Comparison of ENCODE assay signal across 8 cellular contexts in genomic region chr20:19599200-19599599, GRCh38.
"Had no signal": no experiment of that assay in that cellular context is flagged by ENCODE, and none has a peak within 500 bp of the region (broad histone marks: within the 10 kb centered on the region; RNA-seq: fewer than 3 reads in every experiment).

No MANE protein-coding gene starts in this region.

- H3K4me3 ChIP-seq: GM12878 had no signal

- FAIRE-seq: G401.6, GM12878, GM12891, GM12892, GM18507, GM19239 had no signal

- ATAC-seq: GM12878 had no signal

- DNase-seq: GDM1, GF-D8 had no signal
